Comparison of ENCODE assay signal across 8 cellular contexts in the genomic region with DNA sequence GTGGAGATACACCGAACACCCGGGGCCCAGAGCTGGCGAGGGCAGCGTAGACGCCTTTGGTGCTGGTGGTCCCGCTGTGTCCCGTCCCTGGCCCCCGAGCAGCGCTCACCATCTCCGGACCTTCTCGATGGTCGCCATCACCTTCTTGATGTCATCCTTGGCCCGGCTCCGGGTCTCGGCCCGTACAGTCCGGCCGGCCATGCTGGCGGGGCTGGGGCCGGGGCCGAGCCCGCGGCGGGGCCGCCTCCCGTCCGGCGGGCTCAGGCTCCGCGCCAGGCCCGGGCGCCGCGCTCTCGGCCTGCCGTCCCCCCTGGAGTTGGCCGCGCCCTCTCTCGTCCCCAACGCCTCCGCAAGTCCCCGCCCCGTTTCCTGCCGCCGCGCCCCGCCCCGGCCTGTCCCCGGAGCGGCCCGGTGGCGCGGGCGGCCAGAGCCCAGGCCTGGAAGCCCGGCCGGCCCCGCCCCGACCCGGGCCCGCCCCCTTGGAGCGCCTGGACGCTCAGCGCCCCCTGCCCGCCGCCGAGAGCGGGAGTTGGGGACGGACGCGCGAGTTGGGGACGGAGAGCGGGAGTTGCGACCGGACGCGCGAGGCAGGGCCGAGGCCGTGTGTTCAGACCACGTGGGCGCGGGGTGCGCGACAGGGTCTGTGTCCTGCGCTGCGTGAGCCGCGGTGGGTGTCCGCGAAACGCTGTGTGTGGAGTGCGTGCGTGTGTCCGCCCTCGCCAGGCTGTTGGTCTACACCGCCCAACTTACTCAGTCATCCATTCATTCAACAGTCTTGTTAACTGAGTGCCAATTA. TPM values are rescaled to one million over a fixed set of nuclear protein-coding genes. Genes with fewer than 3 reads are reported as not detected.
DNase-seq lines count a peak whose midpoint lies in the region; ATAC-seq and TF ChIP-seq lines count a peak whose summit lies in the region.

A gene (minus strand): TSS at position 334 of the 796 bp plus-strand sequence. CDS start 133 bp downstream, at position 201.

- ATAC-seq in GM18873 (IDR thresholded peaks at IDR 0.05; ENCODE audit: low FRiP score, unreplicated experiment) = peak; percentile 51
- ATAC-seq in HG03135 (IDR thresholded peaks at IDR 0.05; ENCODE audit: unreplicated experiment) = peak; percentile 71
- ATAC-seq in left lobe of liver = peak; percentile 90

- peak within 1 kb of the TSS; percentile 86 to 100 for H3K27ac ChIP-seq in coronary artery

- DNase-seq in AG10803 (ENCODE audit: low read depth) (peak; percentile 88), NCI-H446 treated with DMSO at 0.1 percent for 48 hours (lab: John Stamatoyannopoulos, UW) (peak; percentile 66), coronary artery (ENCODE audit: low spot score) (peak; percentile 93), left lobe of liver (ENCODE audit: low spot score) (peak; percentile 95)
- peak; percentile 88 for DNase-seq in activated CD4-positive, alpha-beta T cell treated with anti-CD3 and anti-CD28 coated beads for 48 hours
- peak; percentile 66 for DNase-seq in stimulated activated CD4-positive, alpha-beta T cell treated with anti-CD3 and anti-CD28 coated beads, Interleukin-2, amount 100 ng/mL, for 4 hours (ENCODE audit: low read depth)

- H3K4me3 ChIP-seq in AG10803 (ENCODE audit: low read length) = peak within 1 kb of the TSS; percentile 95
- peak within 1 kb of the TSS; percentile 82 for H3K4me3 ChIP-seq in coronary artery

- TF ChIP-seq CTCF in AG10803 (conservative IDR thresholded peaks at IDR 0.05; ENCODE audit: low read length) = no peak; the same call in none of the 2 replicates
- peak; percentile 22 for TF ChIP-seq CTCF in coronary artery (IDR thresholded peaks at IDR 0.05)

RNA-seq across cellular contexts. Expression of the gene that starts here (rescaled TPM):
- 6.2 TPM for total RNA-seq in left lobe of liver

Comparison
In these comparisons a context has a peak if more than half of its experiments do, and no peak if none do; other contexts are left out.
1. Peak in every context shown above with its lines: DNase-seq, ATAC-seq, H3K4me3 ChIP-seq and H3K27ac ChIP-seq.